Comparison of ENCODE assay signal across 10 cellular contexts in genomic region chr2:205775091-205775876, GRCh38.
DNase-seq lines count a peak whose midpoint lies in the region; ATAC-seq and TF ChIP-seq lines count a peak whose summit lies in the region.
"Had no signal": no experiment of that assay in that cellular context is flagged by ENCODE, and none has a peak within 500 bp of the region (broad histone marks: within the 10 kb centered on the region; RNA-seq: fewer than 3 reads in every experiment).

No MANE protein-coding gene starts in this region.

- H3K27ac ChIP-seq in brain microvascular endothelial cell, result no peak overlapping the region
- H3K27ac ChIP-seq: WERI-Rb-1 had no signal

- peaks cover 37% of the 10 kb centered on the region for H3K27me3 Mint-ChIP-seq in brain

- H3K36me3 Mint-ChIP-seq in brain, result peaks cover 17% of the 10 kb centered on the region

- TF ChIP-seq CTCF in brain (conservative IDR thresholded peaks at IDR 0.05) (no peak), brain microvascular endothelial cell (IDR thresholded peaks at IDR 0.05; ENCODE audit: low read depth, low read length, missing control alignments) (no peak)

- H3K4me3 Mint-ChIP-seq in brain, result peak overlapping the region in 4 of 5 experiments; percentile 4 to 54 (median 24)

- in situ Hi-C loops in brain microvascular endothelial cell (cut with HindIII; ENCODE audit: low pct_ligation_motif_present, low sequenced_read_pairs), result no loop called here

- H3K27ac Mint-ChIP-seq in brain, result peak overlapping the region in 4 of 5 experiments; percentile 58 to 90 (median 74)

- ATAC-seq in GM19452 (IDR thresholded peaks at IDR 0.05; ENCODE audit: unreplicated experiment), result no peak
- no peak for ATAC-seq in GM21529 (IDR thresholded peaks at IDR 0.05; ENCODE audit: unreplicated experiment)

- no peaks in the 10 kb centered on the region for H3K9me3 Mint-ChIP-seq in brain

- no peak overlapping the region for H3K4me3 ChIP-seq in brain microvascular endothelial cell (ENCODE audit: low read depth, low read length)
- H3K4me3 ChIP-seq: stomach had no signal

- peaks cover 73% of the 10 kb centered on the region for H3K4me1 Mint-ChIP-seq in brain

- no peaks in the 10 kb centered on the region for H3K27me3 ChIP-seq in brain microvascular endothelial cell (replicated peaks)
- H3K27me3 ChIP-seq: stomach had no signal

- no peaks in the 10 kb centered on the region for H3K36me3 ChIP-seq in brain microvascular endothelial cell (replicated peaks)
- H3K36me3 ChIP-seq: stomach, WERI-Rb-1 had no signal

- DNase-seq in DMS 273 treated with DMSO at 0.1 percent for 48 hours (lab: John Stamatoyannopoulos, UW), result peak; percentile 75
- DNase-seq in NCI-H1105 treated with DMSO at 0.1 percent for 48 hours (lab: John Stamatoyannopoulos, UW), result peak; percentile 95
- peak; percentile 45 to 65 for DNase-seq in lung microvascular endothelial cell (ENCODE audit: low read depth in 2 of 2)
- no peak for DNase-seq in brain microvascular endothelial cell
- no peak for DNase-seq in occipital lobe (lab: John Stamatoyannopoulos, UW)

Comparison
In these comparisons a context has a peak if more than half of its experiments do, and no peak if none do; other contexts are left out.
1. DNase-seq: peak in DMS 273 treated with DMSO at 0.1 percent for 48 hours (single experiment), NCI-H1105 treated with DMSO at 0.1 percent for 48 hours (single experiment) and lung microvascular endothelial cell (2 of 2); none in brain microvascular endothelial cell (single experiment) and occipital lobe (single experiment).